Comparison of ENCODE assay signal across 28 cellular contexts in genomic region chr6:134376785-134377184, GRCh38. TPM values are rescaled to one million over a fixed set of nuclear protein-coding genes. Genes with fewer than 3 reads are reported as not detected.
DNase-seq lines count a peak whose midpoint lies in the region; FAIRE-seq and TF ChIP-seq lines count a peak whose summit lies in the region.
"Had no signal": no experiment of that assay in that cellular context is flagged by ENCODE, and none has a peak within 500 bp of the region (broad histone marks: within the 10 kb centered on the region; RNA-seq: fewer than 3 reads in every experiment).

No MANE protein-coding gene starts in this region.

- no peaks in the 10 kb centered on the region for H3K79me2 ChIP-seq in endothelial cell of umbilical vein (ENCODE audit: control insufficient read depth, insufficient read depth, low read length)

- no peak overlapping the region for H3K9ac ChIP-seq in endothelial cell of umbilical vein (replicated peaks; ENCODE audit: extremely low read depth, insufficient read depth, low read length)
- H3K9ac ChIP-seq in kidney (ENCODE audit: low read length in 2 of 2) = no peak overlapping the region

- no peak overlapping the region for H3K27ac Mint-ChIP-seq in progenitor cell of endocrine pancreas
- H3K27ac Mint-ChIP-seq: activated T-cell treated with anti-CD3 and anti-CD28 coated beads, Interleukin-2, amount 50 U/mL, for 24 hours; B cell; nephron; stimulated activated naive CD8-positive, alpha-beta T cell treated with anti-CD3 and anti-CD28 coated beads, Interleukin-15, amount 100 ng/mL, for 72 hours had no signal

- H3K4me2 ChIP-seq in endothelial cell of umbilical vein (ENCODE audit: insufficient read depth, low read length) = no peak overlapping the region

- peaks cover 29% of the 10 kb centered on the region for H3K4me1 Mint-ChIP-seq in progenitor cell of endocrine pancreas (ENCODE audit: low read depth)
- H3K4me1 Mint-ChIP-seq: nephron had no signal

- BruUV-seq in endothelial cell of umbilical vein (replicated peaks; lab: Mats Ljungman, UMichigan) = no TSS peak

- FAIRE-seq in endothelial cell of umbilical vein (lab: Jason Lieb, UNC) = no peak
- no peak for FAIRE-seq in kidney (lab: Jason Lieb, UNC)
- FAIRE-seq: islet of Langerhans had no signal

- TF ChIP-seq POLR2A in NB4 (IDR thresholded peaks at IDR 0.05; ENCODE audit: extremely low read depth, insufficient read length) (no peak), endothelial cell of umbilical vein (IDR thresholded peaks at IDR 0.05; ENCODE audit: low read depth, low read length) (no peak)

- DNase-seq in SIG-M5 treated with dmso at 0.1 percent for 504 hours (lab: John Stamatoyannopoulos, UW; ENCODE audit: unreplicated experiment) (peak; percentile 10), SIG-M5 (lab: John Stamatoyannopoulos, UW) (no peak), EH (ENCODE audit: low read depth) (peak; percentile 7), NB4 (ENCODE audit: low read depth) (peak; percentile 36), endothelial cell of umbilical vein (ENCODE audit: low read depth, low spot score) (no peak), kidney (no peak), EL (no peak), progenitor cell of endocrine pancreas (ENCODE audit: low spot score, unreplicated experiment) (no peak)
- DNase-seq: activated CD4-positive, alpha-beta T cell treated with anti-CD3 and anti-CD28 coated beads for 48 hours; activated gamma-delta T cell treated with Interleukin-2 at 50 U/mL for 16 hours; activated T-cell treated with anti-CD3 and anti-CD28 coated beads, Interleukin-2, amount 50 U/mL, for 24 hours; adrenal gland; body of pancreas; DMS79 treated with DMSO at 0.1 percent for 48 hours; NCI-H1092 treated with DMSO at 0.1 percent for 48 hours; NCI-H1930; NCI-H446; ovary; PC-3; retina; stimulated activated naive CD8-positive, alpha-beta T cell treated with anti-CD3 and anti-CD28 coated beads, Interleukin-15, amount 100 ng/mL, for 72 hours; T-helper 9 cell; thyroid gland; WERI-Rb-1 had no signal

- no peaks in the 10 kb centered on the region for H3K9me1 ChIP-seq in endothelial cell of umbilical vein (replicated peaks; ENCODE audit: control insufficient read depth, extremely low read depth, insufficient read depth, low read length)

- peaks cover 2% of the 10 kb centered on the region for H3K36me3 Mint-ChIP-seq in progenitor cell of endocrine pancreas (ENCODE audit: insufficient read depth)

- H2AFZ ChIP-seq in endothelial cell of umbilical vein (ENCODE audit: low read depth, low read length) = peak overlapping the region; percentile 16

- no peaks in the 10 kb centered on the region for H3K27me3 ChIP-seq in endothelial cell of umbilical vein (ENCODE audit: control insufficient read depth in 2 of 2, insufficient read depth in 2 of 2, low read length in 2 of 2)
- H3K27me3 ChIP-seq: adrenal gland, body of pancreas, ovary, thyroid gland had no signal

- peaks cover 9% of the 10 kb centered on the region for H3K9me3 Mint-ChIP-seq in progenitor cell of endocrine pancreas (ENCODE audit: low read depth)
- H3K9me3 Mint-ChIP-seq: activated T-cell treated with anti-CD3 and anti-CD28 coated beads, Interleukin-2, amount 50 U/mL, for 24 hours; nephron had no signal

- no peak overlapping the region for H3K4me3 Mint-ChIP-seq in progenitor cell of endocrine pancreas (ENCODE audit: low read depth)
- H3K4me3 Mint-ChIP-seq: activated T-cell treated with anti-CD3 and anti-CD28 coated beads, Interleukin-2, amount 50 U/mL, for 24 hours; B cell; nephron; stimulated activated naive CD8-positive, alpha-beta T cell treated with anti-CD3 and anti-CD28 coated beads, Interleukin-15, amount 100 ng/mL, for 72 hours had no signal

- dilution Hi-C loops in endothelial cell of umbilical vein (cut with MboI; ENCODE audit: extremely low pct_ligation_motif_present, low sequenced_read_pairs) = no loop called here

- TF ChIP-seq CTCF in NB4 (IDR thresholded peaks at IDR 0.05; ENCODE audit: low read depth, low read length) (no peak), endothelial cell of umbilical vein (IDR thresholded peaks at IDR 0.05; ENCODE audit: extremely low read depth in 1 of 2, insufficient read depth in 1 of 2, low read depth in 1 of 2, low read length in 2 of 2) (no peak), kidney (IDR thresholded peaks at IDR 0.05; ENCODE audit: borderline replicate concordance, extremely low read depth, insufficient read depth) (no peak), progenitor cell of endocrine pancreas (IDR thresholded peaks at IDR 0.05; ENCODE audit: unreplicated experiment) (no peak)

- intact Hi-C loops in endothelial cell of umbilical vein (cut with micrococcal nuclease) (no loop called here), kidney (cut with DNase I) (no loop called here)

- H3K36me3 ChIP-seq in endothelial cell of umbilical vein (ENCODE audit: control insufficient read depth in 2 of 2, extremely low read depth in 1 of 2, insufficient read depth in 2 of 2, low read length in 2 of 2) (no peaks in the 10 kb centered on the region), kidney (ENCODE audit: control insufficient read depth in 1 of 2, insufficient read depth in 2 of 2, low read length in 2 of 2) (no peaks in the 10 kb centered on the region)
- H3K36me3 ChIP-seq: adrenal gland, ovary, thyroid gland, WERI-Rb-1 had no signal

- H3K4me3 ChIP-seq in NB4 (ENCODE audit: low read depth, low read length) = no peak overlapping the region
- no peak overlapping the region for H3K4me3 ChIP-seq in endothelial cell of umbilical vein (replicated peaks in 1 of 3; ENCODE audit: insufficient read depth in 1 of 3, low read depth in 1 of 3, low read length in 3 of 3)
- no peak overlapping the region for H3K4me3 ChIP-seq in kidney (ENCODE audit: low read length in 2 of 2)
- H3K4me3 ChIP-seq: adrenal gland, body of pancreas, ovary, skin epidermis, thyroid gland had no signal

- CTCF ChIA-PET in endothelial cell of umbilical vein (lab: Charles Lee) = no interaction called here

- H3K27ac ChIP-seq in endothelial cell of umbilical vein (ENCODE audit: insufficient read depth, low read depth, low read length) = no peak overlapping the region
- H3K27ac ChIP-seq in kidney (ENCODE audit: low read depth in 2 of 2, low read length in 2 of 2) = no peak overlapping the region
- H3K27ac ChIP-seq: adrenal gland, body of pancreas, ovary, thyroid gland, WERI-Rb-1 had no signal

- H4K20me1 ChIP-seq in endothelial cell of umbilical vein (replicated peaks; ENCODE audit: control insufficient read depth, extremely low read depth, insufficient read depth, low read length) = no peaks in the 10 kb centered on the region

- no peaks in the 10 kb centered on the region for H3K27me3 Mint-ChIP-seq in progenitor cell of endocrine pancreas
- H3K27me3 Mint-ChIP-seq: activated T-cell treated with anti-CD3 and anti-CD28 coated beads, Interleukin-2, amount 50 U/mL, for 24 hours; B cell; stimulated activated naive CD8-positive, alpha-beta T cell treated with anti-CD3 and anti-CD28 coated beads, Interleukin-15, amount 100 ng/mL, for 72 hours had no signal

- H3K9me3 ChIP-seq in endothelial cell of umbilical vein (replicated peaks; ENCODE audit: control insufficient read depth, insufficient read depth, low read length) = no peaks in the 10 kb centered on the region
- no peaks in the 10 kb centered on the region for H3K9me3 ChIP-seq in kidney (ENCODE audit: control insufficient read depth in 1 of 2, low read length in 2 of 2)
- H3K9me3 ChIP-seq: adrenal gland, body of pancreas, ovary, thyroid gland had no signal

- H3K4me1 ChIP-seq in endothelial cell of umbilical vein (ENCODE audit: control insufficient read depth, extremely low read depth, insufficient read depth, low read length) (peaks cover 9% of the 10 kb centered on the region), kidney (ENCODE audit: control insufficient read depth in 1 of 2, insufficient read depth in 1 of 2, low read depth in 1 of 2, low read length in 2 of 2) (peaks cover 0 to 2% of the 10 kb centered on the region in 2 donors)

- POLR2A ChIA-PET in endothelial cell of umbilical vein (lab: Charles Lee) = no interaction called here

TF ChIP-seq in endothelial cell of umbilical vein, 7 proteins besides CTCF, POLR2A, EP300 and RAD21:
- no peak for TF ChIP-seq MYC (IDR thresholded peaks at IDR 0.05; ENCODE audit: low read depth, low read length)
- no peak for TF ChIP-seq POLR2AphosphoS5 (IDR thresholded peaks at IDR 0.05; ENCODE audit: insufficient read depth, low read depth, low read length)
- TF ChIP-seq EZH2 (IDR thresholded peaks at IDR 0.05; ENCODE audit: borderline replicate concordance, low read depth, low read length, severe bottlenecking) = no peak
- TF ChIP-seq GATA2 (IDR thresholded peaks at IDR 0.05; ENCODE audit: insufficient read depth, insufficient read length, low read depth, low read length) = no peak
- TF ChIP-seq MAX (IDR thresholded peaks at IDR 0.05; ENCODE audit: insufficient read depth, insufficient read length) = no peak
- no peak for TF ChIP-seq FOS (IDR thresholded peaks at IDR 0.05; ENCODE audit: borderline replicate concordance, insufficient read depth, low read length)
- no peak for TF ChIP-seq JUN (IDR thresholded peaks at IDR 0.05; ENCODE audit: borderline replicate concordance, insufficient read depth, insufficient read length, low read depth)

RNA-seq across cellular contexts. Expression of gene SGK1, which starts 58.9 kb away (rescaled TPM):
- total RNA-seq in endothelial cell of umbilical vein (121 and 150 TPM in 2 replicates), kidney (324 TPM), progenitor cell of endocrine pancreas (13.9 and 17.8 TPM in 2 replicates)
- polyA plus RNA-seq in endothelial cell of umbilical vein (113 and 128 TPM in 2 replicates), kidney (ENCODE audit: insufficient read depth, low read depth, low replicate concordance) (142 TPM)
- 241 and 247 TPM in 2 replicates for polyA plus RNA-seq in endothelial cell of umbilical vein (2011; cell fraction: cytosol; rRNA removed)
- polyA plus RNA-seq in endothelial cell of umbilical vein (2011; cell fraction: nucleus; rRNA removed) = 531 and 683 TPM in 2 replicates
- 220 and 382 TPM in 2 replicates for polyA plus RNA-seq in endothelial cell of umbilical vein (2012)
- 120 and 155 TPM in 2 replicates for polyA minus RNA-seq in endothelial cell of umbilical vein
- 310 TPM for polyA minus RNA-seq in endothelial cell of umbilical vein (2011; cell fraction: cytosol; rRNA and poly(A)+ RNA removed)
- 266 and 294 TPM in 2 replicates for polyA minus RNA-seq in endothelial cell of umbilical vein (2011; cell fraction: nucleus; rRNA and poly(A)+ RNA removed)

Comparison
In these comparisons a context has a peak if more than half of its experiments do, and no peak if none do; other contexts are left out.
1. DNase-seq: peak in SIG-M5 treated with dmso at 0.1 percent for 504 hours (single experiment), EH (single experiment) and NB4 (single experiment); none in SIG-M5 (single experiment), endothelial cell of umbilical vein (single experiment), kidney (single experiment), EL (single experiment) and progenitor cell of endocrine pancreas (single experiment).